In the genomic region with DNA sequence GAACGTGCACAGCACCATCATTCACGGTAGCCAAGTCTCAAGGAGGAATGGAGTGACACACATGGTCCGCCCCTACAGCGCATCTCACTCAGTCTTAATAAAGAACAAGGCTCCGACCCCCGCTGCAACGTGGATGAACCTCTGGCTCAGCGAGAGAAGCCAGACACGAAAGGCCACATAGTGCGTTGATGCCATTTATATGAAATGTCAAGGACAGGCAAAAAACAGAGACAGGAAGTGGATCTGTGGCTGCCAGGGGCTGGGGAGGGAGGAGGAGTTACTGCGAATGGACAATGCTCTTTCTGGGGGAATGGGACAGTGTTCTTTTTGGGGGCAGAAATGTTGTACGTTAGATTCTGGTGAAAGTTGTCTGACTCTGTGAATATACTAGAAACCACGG, we compare ENCODE assay signal across 26 cellular contexts. TPM values are rescaled to one million over a fixed set of nuclear protein-coding genes. Genes with fewer than 3 reads are reported as not detected.
DNase-seq lines count a peak whose midpoint lies in the region; ATAC-seq and TF ChIP-seq lines count a peak whose summit lies in the region.
"Had no signal": no experiment of that assay in that cellular context is flagged by ENCODE, and none has a peak within 500 bp of the region (broad histone marks: within the 10 kb centered on the region; RNA-seq: fewer than 3 reads in every experiment).

No MANE protein-coding gene starts in this region.

- no peak overlapping the region for H4K91ac ChIP-seq in neuronal stem cell (ENCODE audit: low read depth, low read length, poor library complexity)

- H2BK120ac ChIP-seq in neuronal stem cell (ENCODE audit: low read depth, low read length) = no peak overlapping the region

- no peak for ATAC-seq in activated CD8-positive, alpha-beta T cell treated with anti-CD3 and anti-CD28 coated beads, Interleukin-2, amount 10 ng/mL, durations not matched to agents 7 days and 5 days
- ATAC-seq in activated CD8-positive, alpha-beta T cell treated with anti-CD3 and anti-CD28 coated beads for 36 hours = no peak
- ATAC-seq: K562 had no signal

- H3K27me3 ChIP-seq in adrenal gland (no peaks in the 10 kb centered on the region), neuronal stem cell (ENCODE audit: control insufficient read depth in 3 of 3, insufficient read depth in 3 of 3, low read depth in 1 of 3, low read length in 3 of 3) (no peaks in the 10 kb centered on the region)
- H3K27me3 ChIP-seq: MG63 had no signal

- no peak overlapping the region for H3K23ac ChIP-seq in neuronal stem cell (ENCODE audit: low read depth, low read length, poor library complexity)

- no peak overlapping the region for H3K14ac ChIP-seq in neuronal stem cell (ENCODE audit: low read length)

- H3K18ac ChIP-seq in neuronal stem cell (ENCODE audit: low read length) = no peak overlapping the region

- no peak overlapping the region for H2AK5ac ChIP-seq in neuronal stem cell (ENCODE audit: low read depth, low read length)

- no peak overlapping the region for H2BK15ac ChIP-seq in neuronal stem cell (ENCODE audit: low read length)

- H3K4me1 ChIP-seq in adrenal gland (replicated peaks in 1 of 2) (peaks cover 13 to 17% of the 10 kb centered on the region in 2 donors), neuronal stem cell (ENCODE audit: control insufficient read depth in 2 of 2, insufficient read depth in 1 of 2, low read depth in 1 of 2, low read length in 2 of 2) (no peaks in the 10 kb centered on the region), OCI-LY7 (ENCODE audit: insufficient read depth, low read length, poor library complexity, severe bottlenecking) (no peaks in the 10 kb centered on the region)

- H3K36me3 Mint-ChIP-seq in activated CD8-positive, alpha-beta T cell treated with anti-CD3 and anti-CD28 coated beads, Interleukin-2, amount 10 ng/mL, durations not matched to agents 7 days and 5 days (ENCODE audit: low read depth) = peaks cover 34% of the 10 kb centered on the region
- peaks cover 26% of the 10 kb centered on the region for H3K36me3 Mint-ChIP-seq in activated CD8-positive, alpha-beta T cell treated with anti-CD3 and anti-CD28 coated beads for 36 hours (ENCODE audit: low read depth)

- H3K36me3 ChIP-seq in adrenal gland (replicated peaks in 1 of 2) (peaks cover 0 to 91% of the 10 kb centered on the region in 2 donors), neuronal stem cell (replicated peaks in 1 of 2; ENCODE audit: control insufficient read depth in 2 of 2, insufficient read depth in 2 of 2, low read length in 2 of 2) (peaks cover 76 to 96% of the 10 kb centered on the region in 2 donors), OCI-LY7 (ENCODE audit: insufficient read depth, low read length) (peaks cover 94% of the 10 kb centered on the region)
- H3K36me3 ChIP-seq: MG63 had no signal

- H3K9me2 ChIP-seq in OCI-LY7 (ENCODE audit: insufficient read depth, low read length) = no peaks in the 10 kb centered on the region

- no TSS peak for BruUV-seq in OCI-LY7 (replicated peaks; lab: Mats Ljungman, UMichigan)

- no peaks in the 10 kb centered on the region for H3K9me3 ChIP-seq in adrenal gland (replicated peaks in 1 of 3)
- no peaks in the 10 kb centered on the region for H3K9me3 ChIP-seq in neuronal stem cell (replicated peaks in 1 of 2; ENCODE audit: control insufficient read depth in 2 of 2, insufficient read depth in 1 of 2, low read depth in 1 of 2, low read length in 2 of 2)
- no peaks in the 10 kb centered on the region for H3K9me3 ChIP-seq in OCI-LY7 (ENCODE audit: low read length)
- H3K9me3 ChIP-seq: MG63 had no signal

- H3K27me3 Mint-ChIP-seq in activated CD8-positive, alpha-beta T cell treated with anti-CD3 and anti-CD28 coated beads, Interleukin-2, amount 10 ng/mL, durations not matched to agents 7 days and 5 days (ENCODE audit: low read depth) = no peaks in the 10 kb centered on the region
- H3K27me3 Mint-ChIP-seq in activated CD8-positive, alpha-beta T cell treated with anti-CD3 and anti-CD28 coated beads for 36 hours = no peaks in the 10 kb centered on the region
- H3K27me3 Mint-ChIP-seq: CD8-positive, alpha-beta memory T cell had no signal

- POLR2A ChIA-PET in activated CD8-positive, alpha-beta T cell treated with anti-CD3 and anti-CD28 coated beads, Interleukin-2, amount 10 ng/mL, durations not matched to agents 7 days and 5 days (lab: Charles Lee) = no interaction called here
- POLR2A ChIA-PET in activated CD8-positive, alpha-beta T cell treated with anti-CD3 and anti-CD28 coated beads for 36 hours (lab: Charles Lee) = no interaction called here
- POLR2A ChIA-PET in OCI-LY7 (lab: Charles Lee) = no interaction called here

- H3K4me3 ChIP-seq in adrenal gland = no peak overlapping the region
- H3K4me3 ChIP-seq in neuronal stem cell (ENCODE audit: low read length in 2 of 2) = no peak overlapping the region
- no peak overlapping the region for H3K4me3 ChIP-seq in OCI-LY7 (ENCODE audit: low read depth, low read length, poor library complexity, severe bottlenecking)
- H3K4me3 ChIP-seq: K562, MG63 had no signal

- H3K4me1 Mint-ChIP-seq in activated CD8-positive, alpha-beta T cell treated with anti-CD3 and anti-CD28 coated beads, Interleukin-2, amount 10 ng/mL, durations not matched to agents 7 days and 5 days (ENCODE audit: low read depth) = peaks cover 8% of the 10 kb centered on the region
- H3K4me1 Mint-ChIP-seq in activated CD8-positive, alpha-beta T cell treated with anti-CD3 and anti-CD28 coated beads for 36 hours (ENCODE audit: low read depth) = no peaks in the 10 kb centered on the region
- H3K4me1 Mint-ChIP-seq: CD8-positive, alpha-beta memory T cell had no signal

- peak overlapping the region; percentile 1 for H3K27ac Mint-ChIP-seq in activated CD8-positive, alpha-beta T cell treated with anti-CD3 and anti-CD28 coated beads, Interleukin-2, amount 10 ng/mL, durations not matched to agents 7 days and 5 days
- H3K27ac Mint-ChIP-seq in activated CD8-positive, alpha-beta T cell treated with anti-CD3 and anti-CD28 coated beads for 36 hours = no peak overlapping the region
- H3K27ac Mint-ChIP-seq: CD8-positive, alpha-beta memory T cell; HFFc6 had no signal

- DNase-seq in activated CD8-positive, alpha-beta T cell treated with anti-CD3 and anti-CD28 coated beads, Interleukin-2, amount 10 ng/mL, durations not matched to agents 7 days and 5 days = no peak
- DNase-seq in activated CD8-positive, alpha-beta T cell treated with anti-CD3 and anti-CD28 coated beads for 36 hours = no peak
- DNase-seq in adrenal gland (peak; percentile 57 to 87 (median 79)), neuronal stem cell (ENCODE audit: low spot score) (no peak), OCI-LY7 (ENCODE audit: low spot score) (no peak)
- no peak for DNase-seq in effector CD4-positive, alpha-beta T cell
- DNase-seq: Calu3; CD8-positive, alpha-beta memory T cell; DMS153; H7; HFFc6; MG63; NCI-H1048; NCI-H1417 treated with DMSO at 0.1 percent for 48 hours; NCI-H187 treated with DMSO at 0.1 percent for 48 hours; NCI-H2107; NCI-H446 treated with DMSO at 0.1 percent for 48 hours; NCI-H526 treated with DMSO at 0.1 percent for 48 hours; RPMI8226; SHP77 had no signal

- H3K79me1 ChIP-seq in neuronal stem cell (ENCODE audit: low read depth, low read length) = peaks cover 9% of the 10 kb centered on the region

- no peak overlapping the region for H3K4ac ChIP-seq in neuronal stem cell (ENCODE audit: low read length)

- H4K8ac ChIP-seq in neuronal stem cell (ENCODE audit: low read depth, low read length) = no peak overlapping the region

- no peak overlapping the region for H2BK12ac ChIP-seq in neuronal stem cell (ENCODE audit: low read length)

- H3K27ac ChIP-seq in adrenal gland (peak overlapping the region in 4 of 5 donors; percentile 18 to 86 (median 78)), neuronal stem cell (replicated peaks; ENCODE audit: low read length) (no peak overlapping the region), OCI-LY7 (ENCODE audit: low read depth, low read length, poor library complexity, severe bottlenecking) (no peak overlapping the region)
- H3K27ac ChIP-seq: C4-2B had no signal

- no peak overlapping the region for H3K4me3 Mint-ChIP-seq in activated CD8-positive, alpha-beta T cell treated with anti-CD3 and anti-CD28 coated beads, Interleukin-2, amount 10 ng/mL, durations not matched to agents 7 days and 5 days
- H3K4me3 Mint-ChIP-seq in activated CD8-positive, alpha-beta T cell treated with anti-CD3 and anti-CD28 coated beads for 36 hours = no peak overlapping the region
- H3K4me3 Mint-ChIP-seq: CD8-positive, alpha-beta memory T cell; HFFc6 had no signal

- H3K79me2 ChIP-seq in OCI-LY7 (ENCODE audit: insufficient read depth, low read depth, low read length) = no peaks in the 10 kb centered on the region

- H3K9me3 Mint-ChIP-seq in activated CD8-positive, alpha-beta T cell treated with anti-CD3 and anti-CD28 coated beads, Interleukin-2, amount 10 ng/mL, durations not matched to agents 7 days and 5 days (ENCODE audit: insufficient read depth) = no peaks in the 10 kb centered on the region
- no peaks in the 10 kb centered on the region for H3K9me3 Mint-ChIP-seq in activated CD8-positive, alpha-beta T cell treated with anti-CD3 and anti-CD28 coated beads for 36 hours
- H3K9me3 Mint-ChIP-seq: CD8-positive, alpha-beta memory T cell; HFFc6 had no signal

- no peak overlapping the region for H3K4me2 ChIP-seq in neuronal stem cell (ENCODE audit: insufficient read depth, low read length, poor library complexity, severe bottlenecking)
- no peak overlapping the region for H3K4me2 ChIP-seq in OCI-LY7 (ENCODE audit: low read length)

- TF ChIP-seq CTCF in activated CD8-positive, alpha-beta T cell treated with anti-CD3 and anti-CD28 coated beads for 36 hours (IDR thresholded peaks at IDR 0.05) = no peak
- no peak for TF ChIP-seq CTCF in adrenal gland (IDR thresholded peaks at IDR 0.05)
- TF ChIP-seq CTCF in OCI-LY7 (conservative IDR thresholded peaks at IDR 0.05; ENCODE audit: low read length) = no peak

- no peak overlapping the region for H2BK5ac ChIP-seq in neuronal stem cell (ENCODE audit: low read length)

- 36 to 57% (median 43%) methylated on average over 13 of the region's 13 CpGs for WGBS in adrenal gland, 4 donors
- no CpG with 5 or more reads among the region's 13 CpGs for WGBS in neuronal stem cell (ENCODE audit: extremely low coverage in 2 of 2, insufficient read length in 2 of 2, insufficient replicate concordance in 1 of 2), 2 donors

- H4K20me1 ChIP-seq in OCI-LY7 (ENCODE audit: insufficient read depth, low read length) = no peaks in the 10 kb centered on the region; the same call in 1 of the 2 replicates

- intact Hi-C loops in activated CD8-positive, alpha-beta T cell treated with anti-CD3 and anti-CD28 coated beads for 36 hours (cut with micrococcal nuclease) = no loop called here
- intact Hi-C loops in adrenal gland (cut with DNase I) = no loop called here
- intact Hi-C loops in OCI-LY7 (cut with micrococcal nuclease; ENCODE audit: unreplicated experiment) = no loop called here

- H3K9ac ChIP-seq in neuronal stem cell (ENCODE audit: low read depth, low read length, poor library complexity) = peak overlapping the region; percentile 73

- H2AFZ ChIP-seq in neuronal stem cell (ENCODE audit: low read length) = no peak overlapping the region
- H2AFZ ChIP-seq in OCI-LY7 (ENCODE audit: low read length) = no peak overlapping the region

- peak in 1 of 2 donors; percentile 50 for TF ChIP-seq POLR2A in adrenal gland (IDR thresholded peaks at IDR 0.05)

- CTCF ChIA-PET in activated CD8-positive, alpha-beta T cell treated with anti-CD3 and anti-CD28 coated beads, Interleukin-2, amount 10 ng/mL, durations not matched to agents 7 days and 5 days (lab: Charles Lee) = interaction anchor here (1.5 kb wide), 1 partner anchor 46 kb away, joined by 5 read pairs; no protein-coding TSS in a partner anchor
- CTCF ChIA-PET in activated CD8-positive, alpha-beta T cell treated with anti-CD3 and anti-CD28 coated beads for 36 hours (lab: Charles Lee) = interaction anchor here (1.1 kb wide), 1 partner anchor 118 kb away, joined by 3 read pairs; no protein-coding TSS in a partner anchor
- CTCF ChIA-PET in OCI-LY7 (lab: Charles Lee; ENCODE audit: unreplicated experiment) = no interaction called here

RNA-seq across cellular contexts. Expression of a gene that starts 7.7 kb away (rescaled TPM):
- 10 to 100 TPM; 11.4 to 12.0 TPM for total RNA-seq in activated CD8-positive, alpha-beta T cell treated with anti-CD3 and anti-CD28 coated beads, Interleukin-2, amount 10 ng/mL, durations not matched to agents 7 days and 5 days
- 1 to 10 TPM; 2.1 to 2.8 TPM for total RNA-seq in activated CD8-positive, alpha-beta T cell treated with anti-CD3 and anti-CD28 coated beads for 36 hours
- 100 to 1,000 TPM in 1 of 8 donors, 10 to 100 TPM in 6, 1 to 10 TPM in 1; 8.8 to 146 (median 19.2) TPM for total RNA-seq in adrenal gland
- 100 to 1,000 TPM in 1 of 3 donors, 10 to 100 TPM in 1, 1 to 10 TPM in 1; 7.1 to 104 (median 75.9) TPM for polyA plus RNA-seq in adrenal gland
- 3.0 TPM for polyA plus RNA-seq in neuronal stem cell (2013, experiment 1 of 2)
- 3.0 TPM for polyA plus RNA-seq in neuronal stem cell (2013, experiment 2 of 2)
- 5.6 and 8.1 TPM in 2 replicates for total RNA-seq in OCI-LY7 (2014; rRNA removed; shearing (Covaris generic))
- 11.0 and 12.9 TPM in 2 replicates for total RNA-seq in OCI-LY7 (2022)

RNA-seq across cellular contexts. Expression of a gene that starts 17.1 kb away (rescaled TPM):
- total RNA-seq in activated CD8-positive, alpha-beta T cell treated with anti-CD3 and anti-CD28 coated beads, Interleukin-2, amount 10 ng/mL, durations not matched to agents 7 days and 5 days = 1 to 10 TPM; 6.2 to 6.8 TPM
- total RNA-seq in activated CD8-positive, alpha-beta T cell treated with anti-CD3 and anti-CD28 coated beads for 36 hours = 1 to 10 TPM; 1.2 to 2.5 TPM
- 10 to 100 TPM in 3 of 8 donors, 1 to 10 TPM in 5; 5.0 to 14.4 (median 8.8) TPM for total RNA-seq in adrenal gland
- 10 to 100 TPM in 1 of 3 donors, 1 to 10 TPM in 2; 3.5 to 15.6 (median 4.8) TPM for polyA plus RNA-seq in adrenal gland
- 2.7 TPM for polyA plus RNA-seq in neuronal stem cell (2013, experiment 1 of 2)
- 2.4 TPM for polyA plus RNA-seq in neuronal stem cell (2013, experiment 2 of 2)
- total RNA-seq in OCI-LY7 (2014; rRNA removed; shearing (Covaris generic)) = 6.6 and 6.8 TPM in 2 replicates
- total RNA-seq in OCI-LY7 (2022) = 6.0 and 7.9 TPM in 2 replicates

RNA-seq across cellular contexts. Expression of a gene that starts 18.2 kb away (rescaled TPM):
- total RNA-seq in activated CD8-positive, alpha-beta T cell treated with anti-CD3 and anti-CD28 coated beads, Interleukin-2, amount 10 ng/mL, durations not matched to agents 7 days and 5 days = 100 to 1,000 TPM; 225 to 228 TPM
- 100 to 1,000 TPM; 233 to 237 TPM for total RNA-seq in activated CD8-positive, alpha-beta T cell treated with anti-CD3 and anti-CD28 coated beads for 36 hours
- total RNA-seq in adrenal gland (100 to 1,000 TPM; 288 to 842 (median 387) TPM), OCI-LY7 (2022) (248 and 280 TPM in 2 replicates)
- polyA plus RNA-seq in adrenal gland = 100 to 1,000 TPM; 300 to 856 (median 442) TPM
- 244 TPM for polyA plus RNA-seq in neuronal stem cell (2013, experiment 1 of 2)
- polyA plus RNA-seq in neuronal stem cell (2013, experiment 2 of 2) = 235 TPM
- total RNA-seq in OCI-LY7 (2014; rRNA removed; shearing (Covaris generic)) = 217 and 293 TPM in 2 replicates

RNA-seq across cellular contexts. Expression of a gene that starts 51.4 kb away (rescaled TPM):
- total RNA-seq in activated CD8-positive, alpha-beta T cell treated with anti-CD3 and anti-CD28 coated beads, Interleukin-2, amount 10 ng/mL, durations not matched to agents 7 days and 5 days = not detected
- total RNA-seq in activated CD8-positive, alpha-beta T cell treated with anti-CD3 and anti-CD28 coated beads for 36 hours = not detected
- total RNA-seq in adrenal gland (not detected), OCI-LY7 (2022) (0.25 and 0.37 TPM in 2 replicates)
- not detected for polyA plus RNA-seq in adrenal gland
- polyA plus RNA-seq in neuronal stem cell (2013, experiment 1 of 2) = 0.38 TPM
- 0.39 TPM for polyA plus RNA-seq in neuronal stem cell (2013, experiment 2 of 2)
- total RNA-seq in OCI-LY7 (2014; rRNA removed; shearing (Covaris generic)) = 0.09 and 0.93 TPM in 2 replicates
- total RNA-seq: A172; Calu3; CD8-positive, alpha-beta memory T cell; G401; H7; HFFc6; K562; LHCN-M2 had no signal
- polyA plus RNA-seq: AG04450; CD8-positive, alpha-beta memory T cell; K562 had no signal

RNA-seq across cellular contexts. Expression of a gene that starts 56.2 kb away (rescaled TPM):
- total RNA-seq in activated CD8-positive, alpha-beta T cell treated with anti-CD3 and anti-CD28 coated beads, Interleukin-2, amount 10 ng/mL, durations not matched to agents 7 days and 5 days = 10 to 100 TPM; 82.2 to 93.6 TPM
- 10 to 100 TPM; 74.3 to 87.5 TPM for total RNA-seq in activated CD8-positive, alpha-beta T cell treated with anti-CD3 and anti-CD28 coated beads for 36 hours
- total RNA-seq in adrenal gland (100 to 1,000 TPM in 2 of 8 donors, 10 to 100 TPM in 6; 70.0 to 179 (median 90.0) TPM), OCI-LY7 (2022) (90.2 and 99.9 TPM in 2 replicates)
- 100 to 1,000 TPM in 1 of 3 donors, 10 to 100 TPM in 2; 60.9 to 118 (median 62.3) TPM for polyA plus RNA-seq in adrenal gland
- 112 TPM for polyA plus RNA-seq in neuronal stem cell (2013, experiment 1 of 2)
- 111 TPM for polyA plus RNA-seq in neuronal stem cell (2013, experiment 2 of 2)
- total RNA-seq in OCI-LY7 (2014; rRNA removed; shearing (Covaris generic)) = 63.7 and 74.3 TPM in 2 replicates

Comparison
In these comparisons a context has a peak if more than half of its experiments do, and no peak if none do; other contexts are left out.
1. DNase-seq: peak in adrenal gland (7 of 7); none in activated CD8-positive, alpha-beta T cell treated with anti-CD3 and anti-CD28 coated beads, Interleukin-2, amount 10 ng/mL, durations not matched to agents 7 days and 5 days (single experiment), activated CD8-positive, alpha-beta T cell treated with anti-CD3 and anti-CD28 coated beads for 36 hours (single experiment), neuronal stem cell (single experiment), OCI-LY7 (single experiment) and effector CD4-positive, alpha-beta T cell (single experiment).
2. H3K27ac ChIP-seq: peak in adrenal gland (4 of 5); none in neuronal stem cell (single experiment) and OCI-LY7 (single experiment).